Comparison of ENCODE assay signal across 22 cellular contexts in the genomic region with DNA sequence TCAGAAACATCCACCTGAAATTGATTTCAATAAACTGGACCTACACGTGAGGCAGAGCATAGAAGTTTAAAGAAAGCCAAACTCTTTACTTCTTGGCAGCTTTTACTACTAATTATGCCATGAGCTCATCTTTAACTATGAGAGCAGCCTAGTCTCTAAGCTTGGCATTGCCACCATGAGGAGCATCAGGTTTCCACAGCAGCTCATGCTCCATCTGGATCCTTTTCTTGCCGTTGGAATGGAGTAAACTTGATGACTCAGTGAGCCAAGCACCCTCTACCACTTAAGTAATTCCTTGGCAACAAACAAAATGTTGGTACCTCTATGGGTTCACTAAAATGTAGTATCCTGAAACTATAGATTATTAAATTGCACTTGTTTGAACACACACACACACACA.
A peak's percentile ranks its signal among the peaks of the same experiment; 100 is the strongest.
DNase-seq lines count a peak whose midpoint lies in the region; ATAC-seq, FAIRE-seq and TF ChIP-seq lines count a peak whose summit lies in the region.
"Had no signal": no experiment of that assay in that cellular context is flagged by ENCODE, and none has a peak within 500 bp of the region (broad histone marks: within the 10 kb centered on the region; RNA-seq: fewer than 3 reads in every experiment).

No MANE protein-coding gene starts in this region.

- in situ Hi-C loops in gastrocnemius medialis (cut with MboI; ENCODE audit: low sequenced_read_pairs in 4 of 4) = no loop called here

- no peak overlapping the region for H2AK5ac ChIP-seq in H1 (ENCODE audit: low read depth, low read length)

- H3K4me3 ChIP-seq in H1 (ENCODE audit: extremely low read depth in 1 of 4, insufficient read depth in 2 of 4, low read depth in 3 of 4, low read length in 4 of 4) = no peak overlapping the region
- no peak overlapping the region for H3K4me3 ChIP-seq in gastrocnemius medialis
- no peak overlapping the region for H3K4me3 ChIP-seq in esophagus squamous epithelium
- H3K4me3 ChIP-seq in left lung = no peak overlapping the region
- H3K4me3 ChIP-seq: heart left ventricle, neural progenitor cell, PC-9, upper lobe of right lung had no signal

- POLR2A ChIA-PET in H1 (lab: Charles Lee; ENCODE audit: partially characterized antibody) = no interaction called here

- 79% methylated on average over 2 of the region's 2 CpGs; no CpG with 5 or more reads in 1 of the 2 experiments for WGBS in H1 (ENCODE audit: extremely low coverage in 1 of 2, insufficient coverage in 1 of 2, insufficient read length in 1 of 2, insufficient replicate concordance in 2 of 2, low coverage in 1 of 2, low lambda C conversion rate in 2 of 2, missing lambda C conversion rate in 1 of 2), 2 experiments
- WGBS in esophagus squamous epithelium, 2 donors = 36 to 40% methylated on average over 2 of the region's 2 CpGs

- no peak overlapping the region for H3K14ac ChIP-seq in H1 (ENCODE audit: insufficient read length)

- FAIRE-seq in H1 (lab: Jason Lieb, UNC) = no peak
- FAIRE-seq: GM18507 had no signal

- H3K9ac ChIP-seq in H1 (replicated peaks in 1 of 4; ENCODE audit: extremely low read depth in 1 of 4, low read depth in 3 of 4, low read length in 3 of 4) = no peak overlapping the region
- H3K9ac ChIP-seq: neural progenitor cell had no signal

- H2BK20ac ChIP-seq in H1 (ENCODE audit: low read length) = no peak overlapping the region

- no peak overlapping the region for H3K4me2 ChIP-seq in H1 (ENCODE audit: insufficient read depth in 1 of 2, low read depth in 2 of 2, low read length in 2 of 2)
- H3K4me2 ChIP-seq: neural progenitor cell, PC-9 had no signal

- TF ChIP-seq POLR2A in H1 (IDR thresholded peaks at IDR 0.05; ENCODE audit: control extremely low read depth in 1 of 2, low read depth in 2 of 2, low read length in 2 of 2) = no peak
- no peak for TF ChIP-seq POLR2A in gastrocnemius medialis (IDR thresholded peaks at IDR 0.05)
- no peak for TF ChIP-seq POLR2A in esophagus squamous epithelium (IDR thresholded peaks at IDR 0.05)

- ATAC-seq in gastrocnemius medialis (peak; percentile 99 to 100), GM19455 (IDR thresholded peaks at IDR 0.05; ENCODE audit: unreplicated experiment) (no peak), left lung (no peak)
- ATAC-seq: activated T-cell treated with anti-CD3 and anti-CD28 coated beads, Interleukin-2, amount 50 U/mL, for 72 hours; heart left ventricle; upper lobe of right lung had no signal

- no peak overlapping the region for H2BK120ac ChIP-seq in H1 (replicated peaks; ENCODE audit: low read depth, low read length)

- H3K36me3 ChIP-seq in H1 (ENCODE audit: control insufficient read depth in 2 of 4, insufficient read depth in 4 of 4, low read length in 3 of 4) = no peaks in the 10 kb centered on the region
- no peaks in the 10 kb centered on the region for H3K36me3 ChIP-seq in gastrocnemius medialis
- H3K36me3 ChIP-seq in esophagus squamous epithelium = no peaks in the 10 kb centered on the region
- no peaks in the 10 kb centered on the region for H3K36me3 ChIP-seq in left lung
- H3K36me3 ChIP-seq: heart left ventricle, neural progenitor cell, upper lobe of right lung had no signal

- no peak for TF ChIP-seq CTCF in H1 (IDR thresholded peaks at IDR 0.05; ENCODE audit: control extremely low read depth in 1 of 3, insufficient read depth in 1 of 3, low read depth in 1 of 3, low read length in 3 of 3)
- no peak for TF ChIP-seq CTCF in gastrocnemius medialis (IDR thresholded peaks at IDR 0.05 in 4 of 5, conservative IDR thresholded peaks at IDR 0.05 in 1 of 5)
- no peak for TF ChIP-seq CTCF in esophagus squamous epithelium (IDR thresholded peaks at IDR 0.05)
- no peak for TF ChIP-seq CTCF in left lung (IDR thresholded peaks at IDR 0.05)

- no peaks in the 10 kb centered on the region for H3K79me1 ChIP-seq in H1 (ENCODE audit: low read depth, low read length)

- no peaks in the 10 kb centered on the region for H4K20me1 ChIP-seq in H1 (replicated peaks in 1 of 2; ENCODE audit: control insufficient read depth in 1 of 2, insufficient read depth in 2 of 2, low read length in 2 of 2)

- peak overlapping the region; percentile 52; the same call in 1 of the 2 replicates for H2AFZ ChIP-seq in H1 (ENCODE audit: low read length)
- H2AFZ ChIP-seq: neural progenitor cell, PC-9 had no signal

- DNase-seq in DMS53 (lab: John Stamatoyannopoulos, UW) (peak; percentile 34), DMS53 treated with DMSO at 0.1 percent for 48 hours (lab: John Stamatoyannopoulos, UW; ENCODE audit: unreplicated experiment) (no peak), NCI-H524 (lab: John Stamatoyannopoulos, UW) (peak; percentile 68 to 92), H1 (ENCODE audit: low read depth in 1 of 2, low spot score in 2 of 2) (no peak), gastrocnemius medialis (peak; percentile 53 to 61), esophagus squamous epithelium (lab: John Stamatoyannopoulos, UW) (no peak), left lung (no peak)
- DNase-seq: 8988T; activated CD4-positive, alpha-beta memory T cell treated with anti-CD3 and anti-CD28 coated beads for 36 hours; activated T-cell treated with anti-CD3 and anti-CD28 coated beads, Interleukin-2, amount 50 U/mL, for 72 hours; C1 segment of cervical spinal cord; cerebellar nuclear complex; endodermal cell; heart left ventricle; islet precursor cell; NCI-H1048; PC-9; stimulated activated CD4-positive, alpha-beta T cell treated with anti-CD3 and anti-CD28 coated beads, Interleukin-15, amount 100 ng/mL, for 24 hours; upper lobe of right lung had no signal

- no peak overlapping the region for H3K4ac ChIP-seq in H1 (replicated peaks; ENCODE audit: insufficient read length, low read depth, low read length)

- CTCF ChIA-PET in H1 (lab: Charles Lee; ENCODE audit: partially characterized antibody) = interaction anchor here (0.6 to 1.6 kb wide), 3 partner anchors 9 to 491 kb away, joined by 3 to 4 read pairs (median 3); no protein-coding TSS in a partner anchor

- no peak for TF ChIP-seq RAD21 in H1 (IDR thresholded peaks at IDR 0.05 in 1 of 2, conservative IDR thresholded peaks at IDR 0.05 in 1 of 2; ENCODE audit: low read depth in 2 of 2, low read length in 2 of 2)

- TF ChIP-seq EP300 in H1 (IDR thresholded peaks at IDR 0.05; ENCODE audit: borderline replicate concordance in 1 of 2, low read depth in 2 of 2, low read length in 2 of 2) = no peak

- no peaks in the 10 kb centered on the region for H3K23me2 ChIP-seq in H1 (ENCODE audit: low read depth, low read length)

- H3K79me2 ChIP-seq in H1 (ENCODE audit: control insufficient read depth in 1 of 2, insufficient read depth in 2 of 2, low read length in 2 of 2) = no peaks in the 10 kb centered on the region

- intact Hi-C loops in gastrocnemius medialis (cut with DNase I; ENCODE audit: low total_unique reads) (no loop called here), esophagus squamous epithelium (cut with DNase I) (no loop called here), left lung (cut with DNase I) (no loop called here)

- H3K9me3 ChIP-seq in H1 (ENCODE audit: insufficient read depth in 2 of 2, low read depth in 1 of 2, low read length in 1 of 2) (no peaks in the 10 kb centered on the region), gastrocnemius medialis (no peaks in the 10 kb centered on the region), esophagus squamous epithelium (no peaks in the 10 kb centered on the region), left lung (no peaks in the 10 kb centered on the region)
- H3K9me3 ChIP-seq: heart left ventricle, upper lobe of right lung had no signal

- H4K8ac ChIP-seq in H1 (ENCODE audit: extremely low read depth, insufficient read depth, low read length) = no peak overlapping the region

- H3K56ac ChIP-seq in H1 (replicated peaks; ENCODE audit: insufficient read length, low read depth, low read length) = no peak overlapping the region

- no peaks in the 10 kb centered on the region for H3K4me1 ChIP-seq in H1 (replicated peaks in 1 of 4; ENCODE audit: control insufficient read depth in 3 of 4, insufficient read depth in 4 of 4, low read length in 3 of 4)
- peaks cover 0 to 9% of the 10 kb centered on the region in 2 donors for H3K4me1 ChIP-seq in gastrocnemius medialis
- H3K4me1 ChIP-seq in esophagus squamous epithelium = no peaks in the 10 kb centered on the region
- no peaks in the 10 kb centered on the region for H3K4me1 ChIP-seq in left lung
- H3K4me1 ChIP-seq: neural progenitor cell, upper lobe of right lung had no signal

- H4K91ac ChIP-seq in H1 (replicated peaks; ENCODE audit: insufficient read length, low read length) = no peak overlapping the region

- H2BK15ac ChIP-seq in H1 (ENCODE audit: low read length) = no peak overlapping the region

- H3K27ac ChIP-seq in H1 (ENCODE audit: low read depth, low read length) = no peak overlapping the region
- peak overlapping the region in 1 of 4 donors; percentile 25 for H3K27ac ChIP-seq in gastrocnemius medialis
- no peak overlapping the region for H3K27ac ChIP-seq in esophagus squamous epithelium
- no peak overlapping the region for H3K27ac ChIP-seq in left lung
- H3K27ac ChIP-seq: heart left ventricle, neural progenitor cell, PC-9, upper lobe of right lung had no signal

- H2BK5ac ChIP-seq in H1 (ENCODE audit: low read depth, low read length) = no peak overlapping the region

- H3K18ac ChIP-seq in H1 (ENCODE audit: extremely low read depth, low read length) = no peak overlapping the region

- H3K27me3 ChIP-seq in H1 (replicated peaks in 1 of 4; ENCODE audit: control insufficient read depth in 3 of 4, extremely low read depth in 1 of 4, insufficient read depth in 3 of 4, low read length in 3 of 4) = no peaks in the 10 kb centered on the region
- no peaks in the 10 kb centered on the region for H3K27me3 ChIP-seq in gastrocnemius medialis
- no peaks in the 10 kb centered on the region for H3K27me3 ChIP-seq in esophagus squamous epithelium
- H3K27me3 ChIP-seq in left lung = no peaks in the 10 kb centered on the region
- H3K27me3 ChIP-seq: heart left ventricle, neural progenitor cell, upper lobe of right lung had no signal

- no peak overlapping the region for H3K23ac ChIP-seq in H1 (ENCODE audit: insufficient read length)

- H4K5ac ChIP-seq in H1 (ENCODE audit: insufficient read length, low read depth, low read length) = no peak overlapping the region

- no peak overlapping the region for H2BK12ac ChIP-seq in H1 (ENCODE audit: low read depth, low read length)

TF ChIP-seq in H1, 55 proteins besides CTCF, POLR2A, EP300 and RAD21 (continues in another document):
- TF ChIP-seq SUZ12 (IDR thresholded peaks at IDR 0.05; ENCODE audit: low read length) (no peak), SP1 (IDR thresholded peaks at IDR 0.05; ENCODE audit: low read depth, low read length) (no peak), CTBP2 (IDR thresholded peaks at IDR 0.05; ENCODE audit: borderline replicate concordance, insufficient read depth, insufficient read length, low read length) (no peak)

Comparison
In these comparisons a context has a peak if more than half of its experiments do, and no peak if none do; other contexts are left out.
1. DNase-seq: peak in DMS53 (single experiment), NCI-H524 (2 of 2) and gastrocnemius medialis (2 of 2); none in DMS53 treated with DMSO at 0.1 percent for 48 hours (single experiment), H1 (0 of 2), esophagus squamous epithelium (single experiment) and left lung (0 of 2).
2. ATAC-seq: peak in gastrocnemius medialis (2 of 2); none in GM19455 (single experiment) and left lung (single experiment).